Comparison of ENCODE assay signal across 15 cellular contexts in genomic region chr1:184194251-184194650, GRCh38.
A peak's percentile ranks its signal among the peaks of the same experiment; 100 is the strongest.
DNase-seq lines count a peak whose midpoint lies in the region; ATAC-seq and TF ChIP-seq lines count a peak whose summit lies in the region.
"Had no signal": no experiment of that assay in that cellular context is flagged by ENCODE, and none has a peak within 500 bp of the region (broad histone marks: within the 10 kb centered on the region; RNA-seq: fewer than 3 reads in every experiment).

No MANE protein-coding gene starts in this region.

- no TSS peak for BruUV-seq in PC-3 (replicated peaks; lab: Mats Ljungman, UMichigan)

- H3T11ph ChIP-seq in H9 (ENCODE audit: low read length): no peak overlapping the region

- no peak overlapping the region for H3K56ac ChIP-seq in H9 (ENCODE audit: insufficient read length, low read depth, low read length)

- H2BK15ac ChIP-seq in H9 (ENCODE audit: low read depth, low read length): no peak overlapping the region

- no peak overlapping the region for H2BK5ac ChIP-seq in H9 (ENCODE audit: insufficient read length, low read length)

- no peaks in the 10 kb centered on the region for H4K20me1 ChIP-seq in H9 (ENCODE audit: control insufficient read depth, insufficient read depth, insufficient read length)
- H4K20me1 ChIP-seq in PC-3 (ENCODE audit: low read length): no peaks in the 10 kb centered on the region
- H4K20me1 ChIP-seq in GM23338 (replicated peaks; ENCODE audit: insufficient read depth): no peaks in the 10 kb centered on the region

- H3K27ac Mint-ChIP-seq in H9 (no peak overlapping the region), mesothelial cell of epicardium (peak overlapping the region; percentile 10), GM23338 (no peak overlapping the region)
- H3K27ac Mint-ChIP-seq: CD4-positive, alpha-beta T cell had no signal

- H3K9me3 ChIP-seq in H9 (ENCODE audit: control insufficient read depth, low read depth, low read length): no peaks in the 10 kb centered on the region
- H3K9me3 ChIP-seq in PC-3 (ENCODE audit: low read length): no peaks in the 10 kb centered on the region
- H3K9me3 ChIP-seq: HAP-1 had no signal

- H3K4me1 Mint-ChIP-seq in H9: peaks cover 3 to 17% of the 10 kb centered on the region in 2 experiments; a peak in 3 of 4 replicates
- H3K4me1 Mint-ChIP-seq in mesothelial cell of epicardium: peaks cover 26% of the 10 kb centered on the region
- H3K4me1 Mint-ChIP-seq in GM23338: 0 out of 3 replicates have a peak, but pooled peaks cover 2% of the 10 kb centered on the region

- H3K23ac ChIP-seq in H9 (ENCODE audit: insufficient read length, low read depth, low read length): no peak overlapping the region

- H3K36me3 ChIP-seq in PC-3 (ENCODE audit: low read depth, low read length): no peaks in the 10 kb centered on the region
- no peaks in the 10 kb centered on the region for H3K36me3 ChIP-seq in GM23338 (ENCODE audit: insufficient read depth)
- H3K36me3 ChIP-seq: HAP-1 had no signal

- CTCF ChIA-PET in PC-3 (lab: Charles Lee): no interaction called here

- H3K79me2 ChIP-seq in H9 (ENCODE audit: insufficient read depth, low read length): no peaks in the 10 kb centered on the region
- H3K79me2 ChIP-seq in PC-3 (ENCODE audit: low read length): no peaks in the 10 kb centered on the region
- no peaks in the 10 kb centered on the region for H3K79me2 ChIP-seq in GM23338 (replicated peaks; ENCODE audit: insufficient read depth)

- H3K4me3 ChIP-seq in PC-3 (ENCODE audit: low read length): no peak overlapping the region
- H3K4me3 ChIP-seq in GM23338: no peak overlapping the region
- H3K4me3 ChIP-seq: HAP-1 had no signal

- H2AK5ac ChIP-seq in H9 (ENCODE audit: insufficient read length, low read length): peak overlapping the region; percentile 36

- H3K27ac ChIP-seq in H9 (ENCODE audit: insufficient read length, low read depth, low read length) (no peak overlapping the region), PC-3 (ENCODE audit: low read length) (no peak overlapping the region), GM23338 (ENCODE audit: low read depth) (no peak overlapping the region)
- H3K27ac ChIP-seq: C4-2B had no signal

- H2AFZ ChIP-seq in H9 (ENCODE audit: low read length): no peak overlapping the region
- no peak overlapping the region for H2AFZ ChIP-seq in PC-3 (ENCODE audit: low read length)
- H2AFZ ChIP-seq in GM23338: no peak overlapping the region

- no peak overlapping the region for H3K9ac ChIP-seq in H9 (ENCODE audit: extremely low read depth, insufficient read length, low read length)
- H3K9ac ChIP-seq in PC-3 (ENCODE audit: low read length): no peak overlapping the region

- no peak overlapping the region for H2BK120ac ChIP-seq in H9 (ENCODE audit: low read depth, low read length, poor library complexity, severe bottlenecking)

- no peak overlapping the region for H2BK12ac ChIP-seq in H9 (ENCODE audit: insufficient read length, low read depth, low read length)

- H3K14ac ChIP-seq in H9 (ENCODE audit: insufficient read depth, low read length): no peak overlapping the region

- POLR2A ChIA-PET in PC-3 (lab: Charles Lee; ENCODE audit: unreplicated experiment): no interaction called here

- H3K36me3 Mint-ChIP-seq in H9 (ENCODE audit: insufficient read depth in 1 of 3, low read depth in 3 of 3) (no peaks in the 10 kb centered on the region), mesothelial cell of epicardium (no peaks in the 10 kb centered on the region), GM23338 (ENCODE audit: low read depth) (no peaks in the 10 kb centered on the region)

- H3F3A ChIP-seq in PC-3 (ENCODE audit: low read length, unreplicated experiment) (no peaks in the 10 kb centered on the region), GM23338 (replicated peaks; ENCODE audit: low read depth) (no peaks in the 10 kb centered on the region)

- no peaks in the 10 kb centered on the region for H3K27me3 ChIP-seq in H9 (ENCODE audit: insufficient read depth, low read length)
- H3K27me3 ChIP-seq in PC-3 (ENCODE audit: low read length): peaks cover 37% of the 10 kb centered on the region
- H3K27me3 ChIP-seq in GM23338 (ENCODE audit: insufficient read depth): no peaks in the 10 kb centered on the region

- H3K18ac ChIP-seq in H9 (ENCODE audit: insufficient read length, low read depth, low read length): no peak overlapping the region

- intact Hi-C loops in PC-3 (cut with micrococcal nuclease): no loop called here

- ATAC-seq in PC-3 (no peak), GM19324 (IDR thresholded peaks at IDR 0.05; ENCODE audit: low FRiP score, unreplicated experiment) (no peak), GM23338 (no peak), GM21526 (IDR thresholded peaks at IDR 0.05; ENCODE audit: low FRiP score, unreplicated experiment) (no peak)
- ATAC-seq: HepG2 had no signal

- no peaks in the 10 kb centered on the region for H3K4me1 ChIP-seq in H9 (ENCODE audit: insufficient read depth, low read length)
- H3K4me1 ChIP-seq in PC-3 (ENCODE audit: insufficient read depth, low read length): no peaks in the 10 kb centered on the region
- no peaks in the 10 kb centered on the region; the same call in 1 of the 2 replicates for H3K4me1 ChIP-seq in GM23338 (ENCODE audit: insufficient read depth)

- H3K4me2 ChIP-seq in H9 (ENCODE audit: insufficient read depth, insufficient read length, low read length): no peak overlapping the region
- H3K4me2 ChIP-seq in PC-3 (ENCODE audit: low read length): no peak overlapping the region
- H3K4me2 ChIP-seq in GM23338: no peak overlapping the region

- no peak overlapping the region for H4K91ac ChIP-seq in H9 (ENCODE audit: insufficient read length, low read depth, low read length)

- H3K9me2 ChIP-seq in PC-3 (replicated peaks; ENCODE audit: low read length) (no peaks in the 10 kb centered on the region), GM23338 (ENCODE audit: insufficient read depth) (no peaks in the 10 kb centered on the region)

- H3K4ac ChIP-seq in H9 (ENCODE audit: low read depth, low read length): no peak overlapping the region

- H3K4me3 Mint-ChIP-seq in H9 (no peak overlapping the region), mesothelial cell of epicardium (no peak overlapping the region), GM23338 (no peak overlapping the region)
- H3K4me3 Mint-ChIP-seq: CD4-positive, alpha-beta T cell had no signal

- no peak overlapping the region for H4K8ac ChIP-seq in H9 (replicated peaks; ENCODE audit: insufficient read length, low read depth, low read length)

- no CpG with 5 or more reads among the region's 2 CpGs for WGBS in H9 (ENCODE audit: extremely low coverage, insufficient read length, low lambda C conversion rate)

- no peak for TF ChIP-seq CTCF in H9 (conservative IDR thresholded peaks at IDR 0.05)
- no peak for TF ChIP-seq CTCF in PC-3 (conservative IDR thresholded peaks at IDR 0.05; ENCODE audit: low read depth, low read length)
- no peak for TF ChIP-seq CTCF in mesothelial cell of epicardium (IDR thresholded peaks at IDR 0.05; ENCODE audit: unreplicated experiment)
- no peak for TF ChIP-seq CTCF in GM23338 (conservative IDR thresholded peaks at IDR 0.05; ENCODE audit: low read depth in 2 of 2)

- H3K79me1 ChIP-seq in H9 (ENCODE audit: insufficient read depth, low read depth, low read length, poor library complexity, severe bottlenecking): no peaks in the 10 kb centered on the region

- H2BK20ac ChIP-seq in H9 (ENCODE audit: low read depth, low read length, poor library complexity, severe bottlenecking): no peak overlapping the region

- H3K9me3 Mint-ChIP-seq in H9 (peaks cover 0 to 3% of the 10 kb centered on the region in 2 experiments; a peak in 3 of 5 replicates), mesothelial cell of epicardium (no peaks in the 10 kb centered on the region), GM23338 (no peaks in the 10 kb centered on the region)
- H3K9me3 Mint-ChIP-seq: CD4-positive, alpha-beta T cell had no signal

- no peak overlapping the region for H4K5ac ChIP-seq in H9 (ENCODE audit: insufficient read length, low read depth, low read length)

- H3K23me2 ChIP-seq in H9 (ENCODE audit: insufficient read length, low read depth, low read length, poor library complexity, severe bottlenecking): no peaks in the 10 kb centered on the region

- DNase-seq in H9: no peak
- DNase-seq in PC-3: peak; percentile 1
- no peak for DNase-seq in mesothelial cell of epicardium (ENCODE audit: low spot score in 2 of 2, unreplicated experiment in 2 of 2)
- DNase-seq in GM23338 (ENCODE audit: low spot score): no peak
- DNase-seq: ACHN; AML-193; CD4-positive, alpha-beta T cell; DMS153; DMS79; GDM1 had no signal

- H3K27me3 Mint-ChIP-seq in H9 (ENCODE audit: low read depth) (no peaks in the 10 kb centered on the region), mesothelial cell of epicardium (ENCODE audit: low read depth) (peaks cover 4% of the 10 kb centered on the region), GM23338 (ENCODE audit: insufficient read depth, low read depth, poor library complexity) (no peaks in the 10 kb centered on the region)
